ENCODE assay signal across 25 cellular contexts in the genomic region with DNA sequence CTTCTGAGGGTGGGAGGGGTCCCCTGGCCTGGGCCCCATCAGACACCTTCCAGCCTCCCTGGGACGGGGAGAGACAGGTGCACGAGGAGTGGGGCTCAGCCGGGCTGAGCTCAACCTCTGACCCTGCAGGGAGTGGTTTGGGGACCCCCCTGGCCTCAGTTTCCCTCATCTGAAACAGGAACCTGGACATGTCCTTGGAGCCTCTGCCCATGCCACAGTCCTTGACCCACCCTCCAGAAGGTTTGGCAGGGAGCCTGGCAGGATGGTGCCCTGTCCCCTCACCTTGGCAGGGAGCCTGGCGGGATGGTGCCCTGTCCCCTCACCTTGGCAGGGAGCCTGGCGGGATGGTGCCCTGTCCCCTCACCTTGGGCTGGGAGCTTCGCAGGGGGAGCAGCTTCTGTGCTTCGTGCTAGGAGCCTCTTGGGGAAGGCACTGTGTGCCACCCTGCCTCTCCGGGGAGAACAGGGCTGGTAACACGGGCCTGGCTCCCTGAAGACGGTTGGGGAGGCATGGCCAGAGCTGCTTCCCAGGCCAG.
"Had no signal": no experiment of that assay in that cellular context is flagged by ENCODE, and none has a peak within 500 bp of the region (broad histone marks: within the 10 kb centered on the region; RNA-seq: fewer than 3 reads in every experiment).

No MANE protein-coding gene starts in this region.

- H3K4me2 ChIP-seq: KMS-11 had no signal

- H3K9me3 ChIP-seq: Peyer's patch had no signal

- FAIRE-seq: TTC549 had no signal

- H3K4me3 ChIP-seq: cardiac muscle cell, Peyer's patch had no signal

- H3K27ac ChIP-seq: brain microvascular endothelial cell, cardiac muscle cell, KMS-11, Peyer's patch, RWPE1 had no signal

- H3K36me3 ChIP-seq: brain microvascular endothelial cell, cardiac muscle cell, Peyer's patch had no signal

- H3K27me3 ChIP-seq: brain microvascular endothelial cell, cardiac muscle cell, Peyer's patch had no signal

- DNase-seq: activated B cell treated with CpG ODN at 0.5 μM for 24 hours; activated CD4-positive, alpha-beta T cell treated with anti-CD3 and anti-CD28 coated beads for 1 hour; activated CD4-positive, alpha-beta T cell treated with anti-CD3 and anti-CD28 coated beads, Interleukin-2, amount 10 ng/mL, durations not matched to agents 24 days and 14 days; activated CD4-positive, alpha-beta T cell treated with anti-CD3 and anti-CD28 coated beads, Interleukin-2, amount 50 U/mL, for 48 hours; activated CD8-positive, alpha-beta memory T cell treated with anti-CD3 and anti-CD28 coated beads, Interleukin-2, amount 10 ng/mL, durations not matched to agents 7 days and 5 days; activated effector memory CD4-positive, alpha-beta T cell treated with anti-CD3 and anti-CD28 coated beads, Interleukin-2, amount 50 U/mL, for 16 hours; activated naive CD4-positive, alpha-beta T cell treated with Interleukin-2 at 50 U/mL for 16 hours; activated naive CD8-positive, alpha-beta T cell treated with anti-CD3 and anti-CD28 coated beads, Interleukin-2, amount 50 U/mL, for 24 hours; activated T-cell treated with anti-CD3 and anti-CD28 coated beads, Interleukin-2, amount 50 U/mL, for 24 hours; amniotic stem cell; brain microvascular endothelial cell; NCI-H1092; NCI-H1694 treated with DMSO at 0.1 percent for 48 hours; NCI-H2029 treated with DMSO at 0.1 percent for 48 hours; NCI-H510A treated with DMSO at 0.1 percent for 48 hours; NCI-H69; NK-92 treated with Interleukin-12 subunit alpha and Interleukin-12 subunit beta, amount 100 ng/mL, for 24 hours; Peyer's patch; SIG-M5; T-helper 2 cell; T1000 had no signal

- ATAC-seq: activated CD8-positive, alpha-beta memory T cell treated with anti-CD3 and anti-CD28 coated beads, Interleukin-2, amount 10 ng/mL, durations not matched to agents 7 days and 5 days; activated naive CD8-positive, alpha-beta T cell treated with anti-CD3 and anti-CD28 coated beads, Interleukin-2, amount 50 U/mL, for 24 hours had no signal

- H3K9ac ChIP-seq: KMS-11 had no signal
